In the genomic region with DNA sequence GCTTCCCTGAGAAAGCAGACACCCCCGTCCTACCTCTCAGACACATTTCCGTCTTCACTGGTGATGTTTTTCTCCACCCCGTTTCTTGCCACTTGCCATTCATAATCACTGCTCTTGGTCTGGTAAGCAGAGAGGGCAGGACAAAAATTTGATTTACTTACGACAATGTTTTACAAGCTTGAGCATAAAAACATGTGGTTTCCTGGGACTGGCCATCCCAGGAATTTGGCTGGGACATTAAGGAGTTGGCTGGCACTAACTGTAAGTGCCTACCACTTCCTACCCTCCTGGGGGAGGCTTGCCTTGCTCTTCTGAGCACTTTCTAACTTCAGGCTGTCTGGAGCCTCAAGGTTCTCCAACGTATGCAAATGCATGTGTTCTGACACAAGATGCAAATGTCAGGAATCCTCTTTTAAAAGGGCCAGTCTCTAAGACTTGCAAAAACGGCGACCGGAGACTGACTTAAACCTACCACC, we compare ENCODE assay signal across 9 cellular contexts. TPM values are rescaled to one million over a fixed set of nuclear protein-coding genes. Genes with fewer than 3 reads are reported as not detected.
DNase-seq lines count a peak whose midpoint lies in the region; ATAC-seq and TF ChIP-seq lines count a peak whose summit lies in the region.
"Had no signal": no experiment of that assay in that cellular context is flagged by ENCODE, and none has a peak within 500 bp of the region (broad histone marks: within the 10 kb centered on the region; RNA-seq: fewer than 3 reads in every experiment).

No MANE protein-coding gene starts in this region.

- peaks cover 11% of the 10 kb centered on the region for H3K4me1 Mint-ChIP-seq in HFFc6 (ENCODE audit: low read depth)
- H3K4me1 Mint-ChIP-seq in activated CD8-positive, alpha-beta T cell treated with anti-CD3 and anti-CD28 coated beads, Interleukin-2, amount 10 ng/mL, durations not matched to agents 7 days and 5 days (ENCODE audit: low read depth) = peaks cover 22% of the 10 kb centered on the region
- peaks cover 16 to 19% of the 10 kb centered on the region in 2 donors for H3K4me1 Mint-ChIP-seq in natural killer cell treated with Interleukin-12 subunit alpha and Interleukin-12 subunit beta and Interleukin-15 and Interleukin-18, amount 100 ng/mL, for 72 hours (ENCODE audit: low read depth in 2 of 2)

- POLR2A ChIA-PET in activated CD8-positive, alpha-beta T cell treated with anti-CD3 and anti-CD28 coated beads, Interleukin-2, amount 10 ng/mL, durations not matched to agents 7 days and 5 days (lab: Charles Lee) = interaction anchor here (0.6 to 0.9 kb wide), 5 partner anchors 15 to 555 kb away, joined by 3 to 7 read pairs (median 5); no protein-coding TSS in a partner anchor

- H3K27ac Mint-ChIP-seq in HFFc6 = no peak overlapping the region
- peak overlapping the region; percentile 48 for H3K27ac Mint-ChIP-seq in activated CD8-positive, alpha-beta T cell treated with anti-CD3 and anti-CD28 coated beads, Interleukin-2, amount 10 ng/mL, durations not matched to agents 7 days and 5 days
- peak overlapping the region in 1 of 2 donors; percentile 2 for H3K27ac Mint-ChIP-seq in natural killer cell treated with Interleukin-12 subunit alpha and Interleukin-12 subunit beta and Interleukin-15 and Interleukin-18, amount 100 ng/mL, for 72 hours

- peak overlapping the region; percentile 3; the same call in 1 of the 2 replicates for H3K4me3 Mint-ChIP-seq in HFFc6
- H3K4me3 Mint-ChIP-seq in activated CD8-positive, alpha-beta T cell treated with anti-CD3 and anti-CD28 coated beads, Interleukin-2, amount 10 ng/mL, durations not matched to agents 7 days and 5 days = peak overlapping the region; percentile 58
- peak overlapping the region; percentile 76 for H3K4me3 Mint-ChIP-seq in natural killer cell treated with Interleukin-12 subunit alpha and Interleukin-12 subunit beta and Interleukin-15 and Interleukin-18, amount 100 ng/mL, for 72 hours

- DNase-seq in HFFc6 (no peak), NCI-H2029 treated with DMSO at 0.1 percent for 48 hours (lab: John Stamatoyannopoulos, UW) (no peak), HT-29 (ENCODE audit: low spot score) (no peak), DMS79 (lab: John Stamatoyannopoulos, UW) (no peak)
- DNase-seq in activated CD8-positive, alpha-beta T cell treated with anti-CD3 and anti-CD28 coated beads, Interleukin-2, amount 10 ng/mL, durations not matched to agents 7 days and 5 days = no peak
- DNase-seq in natural killer cell treated with Interleukin-12 subunit alpha and Interleukin-12 subunit beta and Interleukin-15 and Interleukin-18, amount 100 ng/mL, for 72 hours (ENCODE audit: low spot score) = no peak
- DNase-seq: NCI-H187 had no signal

- CTCF ChIA-PET in activated CD8-positive, alpha-beta T cell treated with anti-CD3 and anti-CD28 coated beads, Interleukin-2, amount 10 ng/mL, durations not matched to agents 7 days and 5 days (lab: Charles Lee) = interaction anchor here (1.6 to 2.0 kb wide), 2 partner anchors 14 to 198 kb away, joined by 5 read pairs; no protein-coding TSS in a partner anchor

- H3K27me3 Mint-ChIP-seq in HFFc6 (ENCODE audit: insufficient read depth) = peaks cover 6% of the 10 kb centered on the region
- peaks cover 13% of the 10 kb centered on the region for H3K27me3 Mint-ChIP-seq in activated CD8-positive, alpha-beta T cell treated with anti-CD3 and anti-CD28 coated beads, Interleukin-2, amount 10 ng/mL, durations not matched to agents 7 days and 5 days (ENCODE audit: low read depth)
- H3K27me3 Mint-ChIP-seq in natural killer cell treated with Interleukin-12 subunit alpha and Interleukin-12 subunit beta and Interleukin-15 and Interleukin-18, amount 100 ng/mL, for 72 hours = peaks cover 23 to 33% of the 10 kb centered on the region in 2 donors

- no peaks in the 10 kb centered on the region; the same call in 1 of the 2 replicates for H3K36me3 Mint-ChIP-seq in HFFc6 (ENCODE audit: low read depth)
- H3K36me3 Mint-ChIP-seq in activated CD8-positive, alpha-beta T cell treated with anti-CD3 and anti-CD28 coated beads, Interleukin-2, amount 10 ng/mL, durations not matched to agents 7 days and 5 days (ENCODE audit: low read depth) = no peaks in the 10 kb centered on the region
- no peaks in the 10 kb centered on the region for H3K36me3 Mint-ChIP-seq in natural killer cell treated with Interleukin-12 subunit alpha and Interleukin-12 subunit beta and Interleukin-15 and Interleukin-18, amount 100 ng/mL, for 72 hours

- no peaks in the 10 kb centered on the region for H3K9me3 Mint-ChIP-seq in HFFc6
- no peaks in the 10 kb centered on the region for H3K9me3 Mint-ChIP-seq in activated CD8-positive, alpha-beta T cell treated with anti-CD3 and anti-CD28 coated beads, Interleukin-2, amount 10 ng/mL, durations not matched to agents 7 days and 5 days (ENCODE audit: insufficient read depth)
- no peaks in the 10 kb centered on the region for H3K9me3 Mint-ChIP-seq in natural killer cell treated with Interleukin-12 subunit alpha and Interleukin-12 subunit beta and Interleukin-15 and Interleukin-18, amount 100 ng/mL, for 72 hours

- no peak for TF ChIP-seq CTCF in HFFc6 (IDR thresholded peaks at IDR 0.05)

- ATAC-seq in GM18517 (IDR thresholded peaks at IDR 0.05; ENCODE audit: unreplicated experiment) = peak; percentile 23
- no peak for ATAC-seq in activated CD8-positive, alpha-beta T cell treated with anti-CD3 and anti-CD28 coated beads, Interleukin-2, amount 10 ng/mL, durations not matched to agents 7 days and 5 days
- no peak for ATAC-seq in natural killer cell treated with Interleukin-12 subunit alpha and Interleukin-12 subunit beta and Interleukin-15 and Interleukin-18, amount 100 ng/mL, for 72 hours
- no peak for ATAC-seq in GM21423 (IDR thresholded peaks at IDR 0.05; ENCODE audit: unreplicated experiment)

RNA-seq across cellular contexts. Expression of gene ZBTB18, which starts 24.2 kb away (rescaled TPM):
- 10 to 100 TPM; 19.4 to 24.5 (median 22.0) TPM for total RNA-seq in HFFc6 (2021; fragmentation: NEBNext Ultra II Directional; extraction: Animal tissue kit (Norgen Biotek cat#: 25700))
- total RNA-seq in activated CD8-positive, alpha-beta T cell treated with anti-CD3 and anti-CD28 coated beads, Interleukin-2, amount 10 ng/mL, durations not matched to agents 7 days and 5 days = 10 to 100 TPM; 11.0 to 11.7 TPM
- 1 to 10 TPM; 2.3 to 3.3 TPM for total RNA-seq in natural killer cell treated with Interleukin-12 subunit alpha and Interleukin-12 subunit beta and Interleukin-15 and Interleukin-18, amount 100 ng/mL, for 72 hours
- total RNA-seq in HT-29 (2014; rRNA removed; shearing (Covaris generic)) = 10.7 and 11.0 TPM in 2 replicates

Comparison
In these comparisons a context has a peak if more than half of its experiments do, and no peak if none do; other contexts are left out.
1. H3K4me3 Mint-ChIP-seq: peak in every context shown above with its lines; median percentile 76 in natural killer cell treated with Interleukin-12 subunit alpha and Interleukin-12 subunit beta and Interleukin-15 and Interleukin-18, amount 100 ng/mL, for 72 hours; 58 in activated CD8-positive, alpha-beta T cell treated with anti-CD3 and anti-CD28 coated beads, Interleukin-2, amount 10 ng/mL, durations not matched to agents 7 days and 5 days; 3 in HFFc6.